9 cellular contexts compared by ENCODE assay signal in genomic region chr2:65300772-65301711, GRCh38.
A peak's percentile ranks its signal among the peaks of the same experiment; 100 is the strongest.
DNase-seq lines count a peak whose midpoint lies in the region; ATAC-seq, FAIRE-seq and TF ChIP-seq lines count a peak whose summit lies in the region.
"Had no signal": no experiment of that assay in that cellular context is flagged by ENCODE, and none has a peak within 500 bp of the region (broad histone marks: within the 10 kb centered on the region; RNA-seq: fewer than 3 reads in every experiment).

No MANE protein-coding gene starts in this region.

- no peak for TF ChIP-seq CTCF in lung (IDR thresholded peaks at IDR 0.05; ENCODE audit: control extremely low read depth, extremely low read depth)

- peaks cover 0 to 2% of the 10 kb centered on the region in 2 donors for H3K36me3 ChIP-seq in lung (ENCODE audit: control insufficient read depth in 2 of 2, insufficient read depth in 2 of 2, low read length in 2 of 2)

- H3K27me3 ChIP-seq in lung (ENCODE audit: control insufficient read depth, insufficient read depth), result no peaks in the 10 kb centered on the region

- DNase-seq in EL, result peak; percentile 80
- DNase-seq in Kasumi-1 (lab: John Stamatoyannopoulos, UW), result peak; percentile 79 to 86
- DNase-seq in activated CD4-positive, alpha-beta T cell treated with anti-CD3 and anti-CD28 coated beads for 1 hour, result peak; percentile 49
- peak in 51 of 61 donors; percentile 6 to 74 (median 45) for DNase-seq in caudate nucleus (lab: John Stamatoyannopoulos, UW)
- peak; percentile 71 for DNase-seq in lung (ENCODE audit: low spot score)
- peak; percentile 58 for DNase-seq in stimulated activated CD8-positive, alpha-beta memory T cell treated with anti-CD3 and anti-CD28 coated beads, Interleukin-12 subunit alpha, Interleukin-12 subunit beta, amount 100 ng/mL, for 4 hours (ENCODE audit: low read depth)
- no peak for DNase-seq in HTR-8/SVneo (ENCODE audit: insufficient read length, low spot score)

- 13 to 23% methylated on average over 20 of the region's 20 CpGs for WGBS in lung, 2 donors

- FAIRE-seq in HTR-8/SVneo (lab: Jason Lieb, UNC), result no peak

- no peaks in the 10 kb centered on the region for H3K9me3 ChIP-seq in lung (ENCODE audit: control insufficient read depth in 2 of 2, insufficient read depth in 1 of 2, low read length in 1 of 2)

- ATAC-seq in GM21723 (IDR thresholded peaks at IDR 0.05; ENCODE audit: unreplicated experiment) (peak; percentile 89), lung (ENCODE audit: insufficient read depth, low FRiP score) (peak; percentile 61)

- H3K4me3 ChIP-seq in lung, result no peak overlapping the region

- H3K4me1 ChIP-seq in lung (ENCODE audit: control insufficient read depth in 2 of 2, insufficient read depth in 2 of 2, low read length in 2 of 2), result peaks cover 7 to 18% of the 10 kb centered on the region in 2 donors

- peak overlapping the region; percentile 83 for H3K27ac ChIP-seq in caudate nucleus (ENCODE audit: low read depth, low read length)
- peak overlapping the region; percentile 24 to 91 for H3K27ac ChIP-seq in lung (ENCODE audit: low read depth in 1 of 2, low read length in 1 of 2)
- H3K27ac ChIP-seq: epithelial cell of prostate had no signal
